In the genomic region with DNA sequence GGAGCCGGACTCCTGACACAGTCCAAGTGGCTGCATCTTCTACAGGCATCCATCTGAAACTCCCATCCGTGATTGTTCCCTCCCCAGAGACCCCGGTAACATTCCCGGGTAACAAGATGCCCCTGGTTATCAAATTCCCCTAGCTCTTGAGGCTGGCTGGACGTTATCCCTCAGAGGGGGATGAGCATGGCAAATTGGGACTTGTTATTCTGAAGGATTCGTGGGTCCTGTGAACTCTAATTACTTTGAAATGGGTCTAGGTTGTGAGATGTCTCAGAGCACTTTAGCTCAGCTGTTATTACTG, we compare ENCODE assay signal across 8 cellular contexts. TPM values are rescaled to one million over a fixed set of nuclear protein-coding genes. Genes with fewer than 3 reads are reported as not detected.
A peak's percentile ranks its signal among the peaks of the same experiment; 100 is the strongest.
DNase-seq lines count a peak whose midpoint lies in the region; ATAC-seq and TF ChIP-seq lines count a peak whose summit lies in the region.

No MANE protein-coding gene starts in this region.

- no peak for DNase-seq in GM06990 (ENCODE audit: extremely low read depth, insufficient read length)
- no peak for DNase-seq in SK-N-MC (ENCODE audit: low read depth, low spot score)
- DNase-seq in fibroblast of the aortic adventitia (ENCODE audit: low read depth), result no peak
- DNase-seq in renal cortical epithelial cell (ENCODE audit: low read depth), result peak; percentile 6
- no peak for DNase-seq in NCI-H2029 (lab: John Stamatoyannopoulos, UW)
- no peak for DNase-seq in stimulated activated CD4-positive, alpha-beta T cell treated with anti-CD3 and anti-CD28 coated beads, Interleukin-15, amount 100 ng/mL, for 24 hours

- TF ChIP-seq CTCF in GM06990 (IDR thresholded peaks at IDR 0.05; ENCODE audit: insufficient read depth, low read length, poor library complexity, severe bottlenecking), result no peak
- TF ChIP-seq CTCF in fibroblast of the aortic adventitia (IDR thresholded peaks at IDR 0.05; ENCODE audit: insufficient read depth, low read length), result no peak

- H3K4me3 ChIP-seq in GM06990 (replicated peaks; ENCODE audit: low read depth, low read length), result peak overlapping the region; percentile 63
- H3K4me3 ChIP-seq in SK-N-MC, result peak overlapping the region; percentile 88
- H3K4me3 ChIP-seq in fibroblast of the aortic adventitia (ENCODE audit: low read depth, low read length), result peak overlapping the region; percentile 74

- H3K27me3 ChIP-seq in GM06990 (replicated peaks; ENCODE audit: control insufficient read depth, insufficient read depth, low read length), result no peaks in the 10 kb centered on the region

- H3K9ac ChIP-seq in SK-N-MC (ENCODE audit: insufficient read length), result peak overlapping the region; percentile 88

- ATAC-seq in GM21619 (IDR thresholded peaks at IDR 0.05; ENCODE audit: unreplicated experiment) (no peak), HG03139 (IDR thresholded peaks at IDR 0.05; ENCODE audit: unreplicated experiment) (no peak)

- H3K36me3 ChIP-seq in GM06990 (ENCODE audit: control insufficient read depth, insufficient read depth, low read length), result no peaks in the 10 kb centered on the region
- H3K36me3 ChIP-seq in SK-N-MC (ENCODE audit: insufficient read depth, low read length), result no peaks in the 10 kb centered on the region

- peak overlapping the region; percentile 95 for H3K27ac ChIP-seq in SK-N-MC

- H3K9me3 ChIP-seq in SK-N-MC (ENCODE audit: low read depth, low read length), result no peaks in the 10 kb centered on the region

RNA-seq across cellular contexts. Expression of gene PAN2, which starts 0.6 kb away (rescaled TPM):
- total RNA-seq in fibroblast of the aortic adventitia (ENCODE audit: low replicate concordance) (23.0 and 37.7 TPM in 2 replicates), renal cortical epithelial cell (5.6 and 22.7 TPM in 2 replicates)

RNA-seq across cellular contexts. Expression of gene IL23A, which starts 4.2 kb away (rescaled TPM):
- total RNA-seq in fibroblast of the aortic adventitia (ENCODE audit: low replicate concordance) (not detected in 2 replicates), renal cortical epithelial cell (1.7 and 25.2 TPM in 2 replicates)

RNA-seq across cellular contexts. Expression of gene CNPY2, which starts 18.7 kb away (rescaled TPM):
- total RNA-seq in fibroblast of the aortic adventitia (ENCODE audit: low replicate concordance), result 76.1 and 120 TPM in 2 replicates
- 91.2 and 137 TPM in 2 replicates for total RNA-seq in renal cortical epithelial cell

RNA-seq across cellular contexts. Expression of gene STAT2, which starts 25.5 kb away (rescaled TPM):
- total RNA-seq in fibroblast of the aortic adventitia (ENCODE audit: low replicate concordance) (268 and 280 TPM in 2 replicates), renal cortical epithelial cell (141 and 200 TPM in 2 replicates)

RNA-seq across cellular contexts. Expression of gene APOF, which starts 28.2 kb away (rescaled TPM):
- total RNA-seq in fibroblast of the aortic adventitia (ENCODE audit: low replicate concordance) (not detected in 2 replicates), renal cortical epithelial cell (not detected in 2 replicates)
